Comparison of ENCODE assay signal across 11 cellular contexts in the genomic region with DNA sequence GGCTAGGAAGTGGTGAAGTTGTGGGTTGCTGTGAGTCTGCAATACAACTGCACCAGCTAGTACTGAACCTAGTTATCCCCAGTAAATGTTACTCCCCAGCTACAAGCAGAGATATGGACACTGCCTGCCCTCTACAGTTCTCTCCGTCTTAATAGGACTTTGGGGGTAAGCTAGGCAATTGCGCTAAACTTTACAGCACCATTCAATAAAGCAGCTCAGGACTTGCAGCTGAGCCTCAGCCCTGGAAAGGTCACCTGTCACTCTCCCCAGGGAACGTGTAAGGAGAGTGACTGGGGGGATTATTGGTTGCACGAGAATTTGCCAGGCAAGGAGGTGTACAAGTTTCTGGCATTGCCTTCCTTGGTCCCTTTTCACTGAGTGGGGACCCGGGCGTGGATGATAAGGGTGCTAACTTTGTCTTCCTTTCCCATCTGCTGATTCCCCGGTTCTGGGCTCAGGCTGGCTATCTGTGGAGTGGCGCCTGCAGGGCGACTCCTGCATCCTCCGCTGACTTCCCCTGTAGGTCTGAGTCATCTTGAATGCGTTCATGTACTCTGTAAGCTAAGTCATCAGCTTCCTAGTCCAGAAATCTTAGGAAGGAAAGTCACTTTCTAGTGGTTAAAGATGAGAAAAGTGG.
DNase-seq lines count a peak whose midpoint lies in the region.
"Had no signal": no experiment of that assay in that cellular context is flagged by ENCODE, and none has a peak within 500 bp of the region (broad histone marks: within the 10 kb centered on the region; RNA-seq: fewer than 3 reads in every experiment).

No MANE protein-coding gene starts in this region.

- no peaks in the 10 kb centered on the region for H3K27me3 ChIP-seq in BLaER1 treated with 17β-estradiol and CSF1 and Interleukin-3, amounts not matched to agents 10 nM and 100 nM
- peaks cover 3% of the 10 kb centered on the region for H3K27me3 ChIP-seq in effector memory CD4-positive, alpha-beta T cell (replicated peaks; ENCODE audit: control insufficient read depth, insufficient read depth, low read length, poor library complexity, severe bottlenecking)

- H3K36me3 ChIP-seq in BLaER1 treated with 17β-estradiol and CSF1 and Interleukin-3, amounts not matched to agents 10 nM and 100 nM: no peaks in the 10 kb centered on the region
- H3K36me3 ChIP-seq in effector memory CD4-positive, alpha-beta T cell (ENCODE audit: control insufficient read depth, insufficient read depth, low read length): no peaks in the 10 kb centered on the region
- H3K36me3 ChIP-seq: lower lobe of right lung had no signal

- H3K27ac ChIP-seq in BLaER1 treated with 17β-estradiol and CSF1 and Interleukin-3, amounts not matched to agents 10 nM and 100 nM: peak overlapping the region in 3 of 11 experiments; percentile 8 to 50 (median 45); a peak in 4 of 22 replicates
- no peak overlapping the region for H3K27ac ChIP-seq in effector memory CD4-positive, alpha-beta T cell (ENCODE audit: insufficient read depth, low read length, poor library complexity, severe bottlenecking)
- H3K27ac ChIP-seq: lower lobe of right lung had no signal

- peak; percentile 31 for DNase-seq in KG1 (lab: John Stamatoyannopoulos, UW)
- peak; percentile 53 for DNase-seq in amniotic epithelial cell (ENCODE audit: low read depth)
- DNase-seq in kidney glomerular epithelial cell (lab: John Stamatoyannopoulos, UW): peak; percentile 38
- DNase-seq in effector memory CD4-positive, alpha-beta T cell: no peak
- no peak for DNase-seq in NCI-H510A treated with DMSO at 0.1 percent for 48 hours (lab: John Stamatoyannopoulos, UW)
- no peak for DNase-seq in NCI-H524 treated with DMSO at 0.1 percent for 48 hours (lab: John Stamatoyannopoulos, UW)
- no peak for DNase-seq in NCI-H2029 (lab: John Stamatoyannopoulos, UW)
- DNase-seq: lower lobe of right lung; NK-92 treated with Interleukin-12 subunit alpha and Interleukin-12 subunit beta, amount 100 ng/mL, for 24 hours; substantia nigra had no signal

- peaks cover 25 to 42% (median 33%) of the 10 kb centered on the region in 10 experiments for H3K4me1 ChIP-seq in BLaER1 treated with 17β-estradiol and CSF1 and Interleukin-3, amounts not matched to agents 10 nM and 100 nM
- H3K4me1 ChIP-seq in effector memory CD4-positive, alpha-beta T cell (ENCODE audit: control insufficient read depth, insufficient read depth, low read length, poor library complexity, severe bottlenecking): no peaks in the 10 kb centered on the region
- H3K4me1 ChIP-seq: lower lobe of right lung had no signal

- H3K4me3 ChIP-seq in BLaER1 treated with 17β-estradiol and CSF1 and Interleukin-3, amounts not matched to agents 10 nM and 100 nM: no peak overlapping the region
- no peak overlapping the region for H3K4me3 ChIP-seq in effector memory CD4-positive, alpha-beta T cell (ENCODE audit: insufficient read depth, low read depth, low read length, poor library complexity, severe bottlenecking)
- H3K4me3 ChIP-seq: lower lobe of right lung had no signal

- H3K9ac ChIP-seq in BLaER1 treated with 17β-estradiol and CSF1 and Interleukin-3, amounts not matched to agents 10 nM and 100 nM: no peak overlapping the region

- no peaks in the 10 kb centered on the region for H3K9me3 ChIP-seq in BLaER1 treated with 17β-estradiol and CSF1 and Interleukin-3, amounts not matched to agents 10 nM and 100 nM (replicated peaks in 1 of 11)
- no peaks in the 10 kb centered on the region for H3K9me3 ChIP-seq in effector memory CD4-positive, alpha-beta T cell (ENCODE audit: control insufficient read depth, low read length)
- H3K9me3 ChIP-seq: lower lobe of right lung had no signal

- H3K4me2 ChIP-seq in BLaER1 treated with 17β-estradiol and CSF1 and Interleukin-3, amounts not matched to agents 10 nM and 100 nM: peak overlapping the region in 9 of 11 experiments; percentile 4 to 79 (median 57); a peak in 13 of 22 replicates

- H4K20me1 ChIP-seq in BLaER1 treated with 17β-estradiol and CSF1 and Interleukin-3, amounts not matched to agents 10 nM and 100 nM: peaks cover 0 to 8% (median 0%) of the 10 kb centered on the region in 11 experiments; a peak in 1 of 22 replicates

Comparison
In these comparisons a context has a peak if more than half of its experiments do, and no peak if none do; other contexts are left out.
1. DNase-seq: peak in KG1 (single experiment), amniotic epithelial cell (single experiment) and kidney glomerular epithelial cell (single experiment); none in effector memory CD4-positive, alpha-beta T cell (0 of 3), NCI-H510A treated with DMSO at 0.1 percent for 48 hours (single experiment), NCI-H524 treated with DMSO at 0.1 percent for 48 hours (single experiment) and NCI-H2029 (single experiment).